ENCODE assay signal across 10 cellular contexts in the genomic region with DNA sequence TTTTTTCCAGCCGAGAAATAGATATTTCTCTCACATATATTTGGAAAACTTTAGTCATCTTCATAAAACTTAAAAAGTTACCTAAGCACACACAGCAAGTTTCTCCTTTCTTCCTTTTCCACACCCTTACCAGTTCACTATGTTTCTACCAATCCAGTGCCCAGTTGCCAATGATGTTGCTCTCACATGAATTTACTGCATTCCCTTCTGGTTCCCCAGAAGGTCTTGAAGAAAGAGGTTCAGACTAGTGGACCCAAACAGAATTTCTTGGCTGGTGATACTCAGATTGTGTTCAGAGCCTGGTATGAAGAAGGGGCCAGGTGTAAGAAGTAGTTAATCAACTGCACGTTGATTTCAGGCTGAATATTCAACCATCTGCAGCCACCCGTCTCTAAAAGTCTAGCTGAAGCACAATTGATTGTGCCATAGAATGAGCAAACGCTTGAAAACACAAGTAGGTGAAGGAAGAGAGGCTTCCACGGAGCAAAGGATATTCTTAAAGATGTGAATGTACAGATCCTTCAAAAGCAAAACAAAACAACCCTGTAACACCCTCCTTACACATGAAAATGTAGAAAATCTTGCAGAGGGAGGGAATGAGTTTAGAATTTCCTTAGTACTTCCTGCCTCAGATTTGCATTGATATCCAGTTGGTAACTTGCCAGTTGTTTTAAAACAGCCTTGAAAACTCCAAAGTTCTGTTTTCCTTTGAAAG. TPM values are rescaled to one million over a fixed set of nuclear protein-coding genes. Genes with fewer than 3 reads are reported as not detected.
DNase-seq lines count a peak whose midpoint lies in the region; ATAC-seq and TF ChIP-seq lines count a peak whose summit lies in the region.
"Had no signal": no experiment of that assay in that cellular context is flagged by ENCODE, and none has a peak within 500 bp of the region (broad histone marks: within the 10 kb centered on the region; RNA-seq: fewer than 3 reads in every experiment).

No MANE protein-coding gene starts in this region.

- no CpG with 5 or more reads among the region's 5 CpGs for WGBS in IMR-90 (ENCODE audit: extremely low coverage in 2 of 2, insufficient read length in 1 of 2), 2 experiments
- WGBS in endodermal cell (ENCODE audit: insufficient coverage in 1 of 2, insufficient read length in 1 of 2), 2 experiments = 51 to 55% methylated on average over 3 to 5 of the region's 5 CpGs

- H3K4me3 Mint-ChIP-seq in endodermal cell (no peak overlapping the region), nephron progenitor cell (peak overlapping the region; percentile 49)
- peak overlapping the region in 1 of 2 donors; percentile 63 for H3K4me3 Mint-ChIP-seq in stimulated activated naive CD8-positive, alpha-beta T cell treated with anti-CD3 and anti-CD28 coated beads, Interleukin-15, amount 100 ng/mL, for 72 hours
- H3K4me3 Mint-ChIP-seq: dendritic cell treated with granulocyte-macrophage colony-stimulating factor and Interleukin-4, amounts not matched to agents 40 ng/mL and 50 ng/mL, for 4 days had no signal

- peak overlapping the region; percentile 98 for H3K23ac ChIP-seq in IMR-90 (ENCODE audit: low read depth, low read length)

- H3K9me3 ChIP-seq in IMR-90 (ENCODE audit: control insufficient read depth, insufficient read depth, low read length) (no peaks in the 10 kb centered on the region), endodermal cell (ENCODE audit: control insufficient read depth, low read length) (no peaks in the 10 kb centered on the region)

- peak overlapping the region; percentile 85 for H2AK5ac ChIP-seq in IMR-90 (ENCODE audit: low read depth, low read length)

- no peaks in the 10 kb centered on the region for H3K9me3 Mint-ChIP-seq in endodermal cell
- H3K9me3 Mint-ChIP-seq in nephron progenitor cell = no peaks in the 10 kb centered on the region
- no peaks in the 10 kb centered on the region for H3K9me3 Mint-ChIP-seq in stimulated activated naive CD8-positive, alpha-beta T cell treated with anti-CD3 and anti-CD28 coated beads, Interleukin-15, amount 100 ng/mL, for 72 hours
- H3K9me3 Mint-ChIP-seq: dendritic cell treated with granulocyte-macrophage colony-stimulating factor and Interleukin-4, amounts not matched to agents 40 ng/mL and 50 ng/mL, for 4 days had no signal

- no peaks in the 10 kb centered on the region for H3K36me3 Mint-ChIP-seq in endodermal cell (ENCODE audit: low read depth)
- no peaks in the 10 kb centered on the region for H3K36me3 Mint-ChIP-seq in nephron progenitor cell (ENCODE audit: low read depth)

- H3K56ac ChIP-seq in IMR-90 (ENCODE audit: extremely low read depth, insufficient read depth, low read length) = peak overlapping the region; percentile 63; the same call in 1 of the 2 replicates

- H3K18ac ChIP-seq in IMR-90 (ENCODE audit: low read depth, low read length) = peak overlapping the region; percentile 95

- H3K36me3 ChIP-seq in IMR-90 (ENCODE audit: control insufficient read depth, insufficient read depth, low read length) = no peaks in the 10 kb centered on the region; the same call in 1 of the 2 replicates
- no peaks in the 10 kb centered on the region for H3K36me3 ChIP-seq in endodermal cell (ENCODE audit: control insufficient read depth, insufficient read depth, low read length)

- H3K27me3 Mint-ChIP-seq in endodermal cell (ENCODE audit: insufficient read depth) = no peaks in the 10 kb centered on the region
- no peaks in the 10 kb centered on the region for H3K27me3 Mint-ChIP-seq in nephron progenitor cell (ENCODE audit: low read depth, poor library complexity)
- H3K27me3 Mint-ChIP-seq in stimulated activated naive CD8-positive, alpha-beta T cell treated with anti-CD3 and anti-CD28 coated beads, Interleukin-15, amount 100 ng/mL, for 72 hours = peaks cover 8% of the 10 kb centered on the region

- 0 out of 2 replicates have a peak, but pooled peaks cover 3% of the 10 kb centered on the region for H4K20me1 ChIP-seq in IMR-90 (ENCODE audit: insufficient read depth, low read length)

- no peak for TF ChIP-seq POLR2A in IMR-90 (IDR thresholded peaks at IDR 0.05; ENCODE audit: low read depth, low read length)

- peaks cover 0 to 41% of the 10 kb centered on the region in 2 experiments; a peak in 3 of 4 replicates for H3K79me1 ChIP-seq in IMR-90 (ENCODE audit: low read depth in 1 of 2, low read length in 2 of 2)

- peak overlapping the region; percentile 97 for H3K4me2 ChIP-seq in IMR-90 (ENCODE audit: low read depth, low read length)

- in situ Hi-C loops in IMR-90 (cut with MboI; ENCODE audit: low sequenced_read_pairs) = loop anchor here (10.0 kb wide), 2 partner anchors 371 to 479 kb away; no protein-coding TSS in a partner anchor

- peak overlapping the region; percentile 85 for H4K91ac ChIP-seq in IMR-90 (ENCODE audit: insufficient read depth, low read depth, low read length)

- H3K27ac ChIP-seq in IMR-90 (ENCODE audit: insufficient read depth, low read length) = peak overlapping the region; percentile 48
- H3K27ac ChIP-seq in endodermal cell (ENCODE audit: low read depth, low read length) = peak overlapping the region; percentile 30

- H2BK15ac ChIP-seq in IMR-90 (ENCODE audit: low read depth, low read length) = peak overlapping the region; percentile 97

- no peak for TF ChIP-seq RAD21 in IMR-90 (IDR thresholded peaks at IDR 0.05; ENCODE audit: low read length)

- H3K4me1 ChIP-seq in IMR-90 (ENCODE audit: control insufficient read depth, insufficient read depth, low read length) = peaks cover 4% of the 10 kb centered on the region; the same call in 1 of the 2 replicates
- peaks cover 3% of the 10 kb centered on the region for H3K4me1 ChIP-seq in endodermal cell (ENCODE audit: control insufficient read depth, insufficient read depth, low read length)

- peak overlapping the region; percentile 54 for H3K4ac ChIP-seq in IMR-90 (ENCODE audit: low read depth, low read length)

- peak overlapping the region; percentile 86 for H2BK5ac ChIP-seq in IMR-90 (ENCODE audit: low read depth, low read length, poor library complexity, severe bottlenecking)

- H3K9me1 ChIP-seq in IMR-90 (ENCODE audit: insufficient read depth, low read length) = 0 out of 2 replicates have a peak, but pooled peaks cover 4% of the 10 kb centered on the region

- H2BK120ac ChIP-seq in IMR-90 (ENCODE audit: low read depth, low read length) = peak overlapping the region; percentile 89

- ATAC-seq in IMR-90 (ENCODE audit: low read depth) (no peak), HG02870 (IDR thresholded peaks at IDR 0.05; ENCODE audit: unreplicated experiment) (no peak), GM19455 (IDR thresholded peaks at IDR 0.05; ENCODE audit: unreplicated experiment) (no peak)
- ATAC-seq in stimulated activated naive CD8-positive, alpha-beta T cell treated with anti-CD3 and anti-CD28 coated beads, Interleukin-15, amount 100 ng/mL, for 72 hours = no peak

- no peak for TF ChIP-seq CTCF in IMR-90 (conservative IDR thresholded peaks at IDR 0.05; ENCODE audit: low read depth, low read length)
- no peak for TF ChIP-seq CTCF in endodermal cell (conservative IDR thresholded peaks at IDR 0.05)
- TF ChIP-seq CTCF in nephron progenitor cell (IDR thresholded peaks at IDR 0.05) = no peak

- CTCF ChIA-PET in IMR-90 (lab: Yijun Ruan, JAX) = no interaction called here

- dilution Hi-C loops in IMR-90 (cut with HindIII; ENCODE audit: low sequenced_read_pairs, unreplicated experiment) = no loop called here

- intact Hi-C loops in IMR-90 (cut with micrococcal nuclease) = loop anchor here (10.0 kb wide), 2 partner anchors 179 to 539 kb away; no protein-coding TSS in a partner anchor

- peak overlapping the region; percentile 51 to 84 for H4K8ac ChIP-seq in IMR-90 (ENCODE audit: low read depth in 2 of 2, low read length in 2 of 2)

- peak overlapping the region; percentile 51 for H2AK9ac ChIP-seq in IMR-90 (replicated peaks; ENCODE audit: low read depth, low read length, poor library complexity)

- peak overlapping the region; percentile 75 for H4K5ac ChIP-seq in IMR-90 (ENCODE audit: low read depth, low read length)

- peak overlapping the region; percentile 92 for H3K14ac ChIP-seq in IMR-90 (replicated peaks; ENCODE audit: low read depth, low read length)

- H3K4me1 Mint-ChIP-seq in endodermal cell (peaks cover 37% of the 10 kb centered on the region), nephron progenitor cell (peaks cover 66% of the 10 kb centered on the region)
- peaks cover 34% of the 10 kb centered on the region for H3K4me1 Mint-ChIP-seq in stimulated activated naive CD8-positive, alpha-beta T cell treated with anti-CD3 and anti-CD28 coated beads, Interleukin-15, amount 100 ng/mL, for 72 hours

- H3K27ac Mint-ChIP-seq in endodermal cell = peak overlapping the region; percentile 65
- peak overlapping the region; percentile 22 for H3K27ac Mint-ChIP-seq in nephron progenitor cell
- peak overlapping the region in 1 of 2 donors; percentile 67 for H3K27ac Mint-ChIP-seq in stimulated activated naive CD8-positive, alpha-beta T cell treated with anti-CD3 and anti-CD28 coated beads, Interleukin-15, amount 100 ng/mL, for 72 hours
- H3K27ac Mint-ChIP-seq: dendritic cell treated with granulocyte-macrophage colony-stimulating factor and Interleukin-4, amounts not matched to agents 40 ng/mL and 50 ng/mL, for 4 days had no signal

- H3K9ac ChIP-seq in IMR-90 (ENCODE audit: low read depth, low read length) (peak overlapping the region; percentile 24; the same call in 1 of the 2 replicates), endodermal cell (ENCODE audit: extremely low read depth, low read length, poor library complexity, severe bottlenecking) (no peak overlapping the region)

- BruUV-seq in IMR-90 (replicated peaks; lab: Mats Ljungman, UMichigan) = no TSS peak

- H2BK20ac ChIP-seq in IMR-90 (ENCODE audit: low read depth, low read length) = peak overlapping the region; percentile 91

- H3K27me3 ChIP-seq in IMR-90 (ENCODE audit: control insufficient read depth, insufficient read depth, low read length) (no peaks in the 10 kb centered on the region), endodermal cell (ENCODE audit: control insufficient read depth, insufficient read depth, low read length, poor library complexity, severe bottlenecking) (no peaks in the 10 kb centered on the region)

- DNase-seq in AG08396 (ENCODE audit: low spot score) = peak; percentile 8
- peak; percentile 33 for DNase-seq in IMR-90
- no peak for DNase-seq in endodermal cell
- no peak for DNase-seq in nephron progenitor cell
- DNase-seq in activated gamma-delta T cell treated with Interleukin-2 at 50 U/mL for 16 hours = no peak
- DNase-seq in stimulated activated naive CD8-positive, alpha-beta T cell treated with anti-CD3 and anti-CD28 coated beads, Interleukin-15, amount 100 ng/mL, for 72 hours = no peak
- DNase-seq: NCI-H2081 treated with DMSO at 0.1 percent for 48 hours had no signal

- POLR2A ChIA-PET in IMR-90 (lab: Charles Lee; ENCODE audit: unreplicated experiment) = no interaction called here

- H3K4me3 ChIP-seq in IMR-90 (ENCODE audit: insufficient read depth, low read depth, low read length) = peak overlapping the region; percentile 20; the same call in 1 of the 2 replicates
- no peak overlapping the region for H3K4me3 ChIP-seq in endodermal cell (ENCODE audit: low read length)

- no peak overlapping the region for H2AFZ ChIP-seq in IMR-90 (replicated peaks; ENCODE audit: low read length, poor library complexity)

RNA-seq across cellular contexts. Expression of a gene that starts 4.6 kb away (rescaled TPM):
- 110 and 127 TPM in 2 replicates for total RNA-seq in IMR-90 (2012; rRNA removed)
- polyA plus RNA-seq in IMR-90 (2012; rRNA removed) = 15.2 and 17.1 TPM in 2 replicates
- polyA plus RNA-seq in IMR-90 (2012; cell fraction: cytosol; rRNA removed) = 4.3 and 5.0 TPM in 2 replicates
- polyA plus RNA-seq in IMR-90 (2012; cell fraction: nucleus; rRNA removed; ENCODE audit: low replicate concordance) = 10.2 and 28.8 TPM in 2 replicates
- total RNA-seq in endodermal cell = 1 to 10 TPM; 2.0 to 7.3 TPM
- 8.8 TPM for polyA plus RNA-seq in endodermal cell (2013, experiment 1 of 2)
- polyA plus RNA-seq in endodermal cell (2013, experiment 2 of 2) = 7.5 TPM

Comparison
In these comparisons a context has a peak if more than half of its experiments do, and no peak if none do; other contexts are left out.
1. DNase-seq: peak in AG08396 (single experiment) and IMR-90 (single experiment); none in endodermal cell (single experiment), nephron progenitor cell (single experiment), activated gamma-delta T cell treated with Interleukin-2 at 50 U/mL for 16 hours (single experiment) and stimulated activated naive CD8-positive, alpha-beta T cell treated with anti-CD3 and anti-CD28 coated beads, Interleukin-15, amount 100 ng/mL, for 72 hours (0 of 2).
2. RNA of a gene that starts 4.6 kb away (total RNA-seq): 110 to 127 TPM in IMR-90; 2.0 to 7.3 TPM in endodermal cell; every median in the first group is over 10 times any median in the second.